ENCODE assay signal across 21 cellular contexts in the genomic region with DNA sequence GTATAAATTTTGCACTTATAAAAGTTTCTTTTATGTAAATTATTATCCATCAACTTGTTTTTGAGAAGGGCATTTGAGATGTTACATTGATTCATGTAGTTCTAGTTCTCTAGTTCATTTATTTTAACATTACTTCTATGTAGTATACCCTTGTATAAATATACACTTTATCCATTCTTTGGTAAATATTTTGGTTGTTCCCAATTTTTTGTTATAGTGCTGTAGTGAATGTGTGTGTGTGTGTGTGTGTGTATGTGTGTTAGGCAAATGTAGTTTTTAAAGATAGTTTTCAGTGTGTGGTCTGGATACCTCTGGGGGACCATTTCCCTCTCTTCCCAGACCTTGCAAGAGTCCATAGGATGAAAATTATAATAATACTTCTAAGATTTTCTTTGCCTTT. TPM values are rescaled to one million over a fixed set of nuclear protein-coding genes. Genes with fewer than 3 reads are reported as not detected.
DNase-seq lines count a peak whose midpoint lies in the region; ATAC-seq, FAIRE-seq and TF ChIP-seq lines count a peak whose summit lies in the region.
"Had no signal": no experiment of that assay in that cellular context is flagged by ENCODE, and none has a peak within 500 bp of the region (broad histone marks: within the 10 kb centered on the region; RNA-seq: fewer than 3 reads in every experiment).

No MANE protein-coding gene starts in this region.

- no peak overlapping the region for H3K4me3 ChIP-seq in K562
- H3K4me3 ChIP-seq: BLaER1, GM12878 had no signal

- no peak overlapping the region; the same call in 2 of the 3 replicates for H3K27ac ChIP-seq in K562 (ENCODE audit: extremely low read depth, low read depth, low read length)
- H3K27ac ChIP-seq: BLaER1 had no signal

- intact Hi-C loops in K562 (cut with micrococcal nuclease) = no loop called here

- CTCF ChIA-PET in K562 (lab: Yijun Ruan, JAX; ENCODE audit: low intra/inter-chr PET ratio) = no interaction called here

- H3K36me3 ChIP-seq in K562 (ENCODE audit: control insufficient read depth, insufficient read depth, low read length) = peaks cover 23% of the 10 kb centered on the region; the same call in 2 of the 3 replicates
- H3K36me3 ChIP-seq: BE2C, BLaER1 had no signal

- TF ChIP-seq EP300 in K562 (IDR thresholded peaks at IDR 0.05; ENCODE audit: low read length) = no peak

- no peaks in the 10 kb centered on the region for H3K9me3 ChIP-seq in K562 (replicated peaks; ENCODE audit: control insufficient read depth, insufficient read depth, low read depth, low read length)
- H3K9me3 ChIP-seq: BE2C, BLaER1 had no signal

- no peak for DNase-seq in K562 (ENCODE audit: extremely low read depth in 1 of 4, low spot score in 3 of 4)
- no peak for DNase-seq in NCI-H2029 (lab: John Stamatoyannopoulos, UW)
- DNase-seq in HuH-7.5 (ENCODE audit: low spot score) = no peak
- no peak for DNase-seq in ureter (ENCODE audit: low spot score)
- DNase-seq: 8988T; ACHN; BE2C; C1 segment of cervical spinal cord; CD4-positive, alpha-beta memory T cell; CD4-positive, CD25-positive, alpha-beta regulatory T cell; CD8-positive, alpha-beta memory T cell; COR-L47; DMS 273 treated with DMSO at 0.1 percent for 48 hours; DMS153; DMS79 treated with DMSO at 0.1 percent for 48 hours; GDM1 had no signal

- H3K27me3 ChIP-seq in K562 (ENCODE audit: control insufficient read depth in 2 of 2, insufficient read depth in 2 of 2, low read length in 2 of 2) = no peaks in the 10 kb centered on the region
- H3K27me3 ChIP-seq: BE2C, BLaER1 had no signal

- H3K79me2 ChIP-seq in K562 (ENCODE audit: control insufficient read depth, insufficient read depth, low read length) = peaks cover 88% of the 10 kb centered on the region

- TF ChIP-seq POLR2A in K562 (conservative IDR thresholded peaks at IDR 0.05) = no peak

- no peaks in the 10 kb centered on the region for H4K20me1 ChIP-seq in K562 (replicated peaks; ENCODE audit: control insufficient read depth, insufficient read depth, low read length)
- H4K20me1 ChIP-seq: BLaER1 had no signal

- TF ChIP-seq RAD21 in K562 (CRISPR knock-in tag; conservative IDR thresholded peaks at IDR 0.05 in 1 of 2, IDR thresholded peaks at IDR 0.05 in 1 of 2) = no peak

- in situ Hi-C loops in K562 (cut with MboI) = no loop called here

- no TSS peak for BruUV-seq in K562 (replicated peaks; lab: Mats Ljungman, UMichigan)

- H3K9me1 ChIP-seq in K562 (ENCODE audit: control insufficient read depth, insufficient read depth, low read length) = no peaks in the 10 kb centered on the region

- no peak; the same call in 2 of the 3 replicates for ATAC-seq in K562
- ATAC-seq: GM12878 had no signal

- H2AFZ ChIP-seq in K562 (ENCODE audit: low read depth, low read length) = no peak overlapping the region

- POLR2A ChIA-PET in K562 (lab: Yijun Ruan, JAX) = interaction anchor here (0.8 to 1.7 kb wide), 2 partner anchors 13 to 78 kb away, joined by 3 to 5 read pairs; no protein-coding TSS in a partner anchor

- TF ChIP-seq CTCF in K562 (IDR thresholded peaks at IDR 0.05 in 2 of 3, conservative IDR thresholded peaks at IDR 0.05 in 1 of 3; ENCODE audit: insufficient read depth in 2 of 3, low read depth in 1 of 3, low read length in 3 of 3) = no peak

- no peak overlapping the region for H3K9ac ChIP-seq in K562 (ENCODE audit: insufficient read depth in 1 of 2, low read depth in 2 of 2, low read length in 2 of 2)
- H3K9ac ChIP-seq: BLaER1 had no signal

- H3K4me2 ChIP-seq in K562 (ENCODE audit: insufficient read depth, low read length) = no peak overlapping the region
- H3K4me2 ChIP-seq: BLaER1 had no signal

- H3K4me1 ChIP-seq in K562 (replicated peaks in 1 of 2; ENCODE audit: control insufficient read depth in 2 of 2, insufficient read depth in 2 of 2, low read length in 2 of 2) = peaks cover 4 to 32% of the 10 kb centered on the region in 2 experiments; a peak in 4 of 5 replicates
- H3K4me1 ChIP-seq: BE2C, BLaER1 had no signal

- FAIRE-seq in K562 (lab: Jason Lieb, UNC) (no peak), islet of Langerhans (lab: Jason Lieb, UNC) (peak; percentile 62)
- FAIRE-seq: GM12878, GM12892, GM18507 had no signal

TF ChIP-seq in K562, 482 proteins besides CTCF, POLR2A, EP300 and RAD21 (continues in another document):
- TF ChIP-seq ZNF407 (IDR thresholded peaks at IDR 0.05; ENCODE audit: low read depth) = no peak
- no peak for TF ChIP-seq KLF16 (IDR thresholded peaks at IDR 0.05)
- TF ChIP-seq GATAD2B (IDR thresholded peaks at IDR 0.05; ENCODE audit: borderline replicate concordance) = no peak

RNA-seq across cellular contexts. Expression of gene PRKAR2B, which starts 15.0 kb away (rescaled TPM):
- total RNA-seq in K562 (2011; cell fraction: chromatin; rRNA removed; ENCODE audit: low replicate concordance) = 16.3 and 57.4 TPM in 2 replicates
- 14.3 and 18.3 TPM in 2 replicates for total RNA-seq in K562 (2011; cell fraction: nucleolus; rRNA removed)
- total RNA-seq in K562 (2011; cell fraction: nucleoplasm; rRNA removed) = 31.1 and 47.5 TPM in 2 replicates
- 107 and 108 TPM in 2 replicates for total RNA-seq in K562 (2014; rRNA removed)
- 156 and 172 TPM in 2 replicates for total RNA-seq in K562 (2014; rRNA removed; fragmentation: Illumina TruSeq; extraction: Trizol)
- 131 and 138 TPM in 2 replicates for total RNA-seq in K562 (2015; rRNA removed; fragmentation: Illumina TruSeq; extraction: Trizol)
- total RNA-seq in K562 (2021) = 115 and 129 TPM in 2 replicates
- polyA plus RNA-seq in K562 (2011; rRNA removed) = 122 and 173 TPM in 2 replicates
- 29.4 and 57.2 TPM in 2 replicates for polyA plus RNA-seq in K562 (2011; cell fraction: cytosol; rRNA removed)
- polyA plus RNA-seq in K562 (2011; cell fraction: nucleus; rRNA removed) = 17.3 and 27.3 TPM in 2 replicates
- polyA plus RNA-seq in K562 (2012) = 79.6 and 100 TPM in 2 replicates
- 117 and 140 TPM in 2 replicates for polyA plus RNA-seq in K562 (2014; fragmentation: Illumina TruSeq; extraction: Trizol)
- polyA plus RNA-seq in K562 (2014; fragmentation: Nextera tagmentation; extraction: Ambion mirVana) = 10 to 100 TPM; 59.0 to 65.4 TPM
- 77.1 and 86.2 TPM in 2 replicates for polyA plus RNA-seq in K562 (2014; rRNA removed)
- 205 and 212 TPM in 2 replicates for polyA minus RNA-seq in K562 (2011; rRNA and poly(A)+ RNA removed)
- polyA minus RNA-seq in K562 (2011; cell fraction: cytosol; rRNA and poly(A)+ RNA removed) = 96.1 and 101 TPM in 2 replicates
- 19.3 and 36.1 TPM in 2 replicates for polyA minus RNA-seq in K562 (2011; cell fraction: nucleus; rRNA and poly(A)+ RNA removed)
- 22.8 TPM for total RNA-seq in ureter
